ENCODE assay signal across 1 cellular context in the genomic region with DNA sequence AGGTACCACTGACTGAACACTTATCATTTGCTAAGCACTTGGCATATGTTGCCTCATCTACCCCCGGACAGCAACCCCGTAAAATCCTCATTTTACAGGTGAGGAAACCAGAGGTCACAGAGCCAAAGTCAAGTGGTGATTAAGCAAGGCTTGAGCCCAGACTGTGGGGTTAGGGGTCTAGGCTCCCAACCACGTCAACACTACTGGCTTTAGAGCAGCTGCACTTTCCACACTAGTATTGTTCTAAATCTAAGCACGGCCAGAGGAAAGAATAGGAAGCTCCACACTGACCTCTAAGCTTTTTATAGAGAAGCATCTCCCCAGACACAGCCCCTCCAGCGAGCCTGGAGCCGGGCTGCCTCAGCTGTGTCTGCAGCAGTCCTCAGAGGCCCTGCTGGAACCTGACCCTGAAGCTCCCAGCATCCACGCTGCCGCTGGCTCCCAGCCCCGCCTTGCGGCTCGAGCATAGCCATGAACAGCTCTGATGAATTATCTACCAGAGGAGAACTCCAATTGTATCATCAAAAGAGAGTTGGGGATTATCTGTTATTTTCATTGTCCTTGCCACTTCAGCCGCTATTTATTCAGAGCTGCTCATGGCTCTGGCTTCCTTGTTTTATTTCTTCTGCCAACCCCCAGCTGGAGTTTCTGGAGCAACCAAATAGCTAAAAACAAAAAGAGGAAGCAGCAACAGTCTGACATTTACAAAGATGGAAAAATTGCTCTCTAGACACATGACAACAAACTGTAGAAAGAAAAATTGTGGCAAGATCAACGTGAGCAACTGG.
TF ChIP-seq lines count a peak whose summit lies in the region.

No MANE protein-coding gene starts in this region.

TF ChIP-seq in K562, 482 proteins besides CTCF, POLR2A, EP300 and RAD21 (continued from another document and continues in another):
- TF ChIP-seq, protein P1, sequence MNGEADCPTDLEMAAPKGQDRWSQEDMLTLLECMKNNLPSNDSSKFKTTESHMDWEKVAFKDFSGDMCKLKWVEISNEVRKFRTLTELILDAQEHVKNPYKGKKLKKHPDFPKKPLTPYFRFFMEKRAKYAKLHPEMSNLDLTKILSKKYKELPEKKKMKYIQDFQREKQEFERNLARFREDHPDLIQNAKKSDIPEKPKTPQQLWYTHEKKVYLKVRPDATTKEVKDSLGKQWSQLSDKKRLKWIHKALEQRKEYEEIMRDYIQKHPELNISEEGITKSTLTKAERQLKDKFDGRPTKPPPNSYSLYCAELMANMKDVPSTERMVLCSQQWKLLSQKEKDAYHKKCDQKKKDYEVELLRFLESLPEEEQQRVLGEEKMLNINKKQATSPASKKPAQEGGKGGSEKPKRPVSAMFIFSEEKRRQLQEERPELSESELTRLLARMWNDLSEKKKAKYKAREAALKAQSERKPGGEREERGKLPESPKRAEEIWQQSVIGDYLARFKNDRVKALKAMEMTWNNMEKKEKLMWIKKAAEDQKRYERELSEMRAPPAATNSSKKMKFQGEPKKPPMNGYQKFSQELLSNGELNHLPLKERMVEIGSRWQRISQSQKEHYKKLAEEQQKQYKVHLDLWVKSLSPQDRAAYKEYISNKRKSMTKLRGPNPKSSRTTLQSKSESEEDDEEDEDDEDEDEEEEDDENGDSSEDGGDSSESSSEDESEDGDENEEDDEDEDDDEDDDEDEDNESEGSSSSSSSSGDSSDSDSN (IDR thresholded peaks at IDR 0.05; ENCODE audit: borderline replicate concordance in 1 of 2, low read depth in 2 of 2, low read length in 2 of 2): peak in 1 of 2 experiments; percentile 77; a peak in 2 of 4 replicates
- no peak for TF ChIP-seq EGR1 (conservative IDR thresholded peaks at IDR 0.05)
- TF ChIP-seq SIX5 (IDR thresholded peaks at IDR 0.05; ENCODE audit: borderline replicate concordance in 1 of 2, insufficient read depth in 1 of 2, low read depth in 1 of 2, low read length in 2 of 2): no peak
- TF ChIP-seq, protein P2, sequence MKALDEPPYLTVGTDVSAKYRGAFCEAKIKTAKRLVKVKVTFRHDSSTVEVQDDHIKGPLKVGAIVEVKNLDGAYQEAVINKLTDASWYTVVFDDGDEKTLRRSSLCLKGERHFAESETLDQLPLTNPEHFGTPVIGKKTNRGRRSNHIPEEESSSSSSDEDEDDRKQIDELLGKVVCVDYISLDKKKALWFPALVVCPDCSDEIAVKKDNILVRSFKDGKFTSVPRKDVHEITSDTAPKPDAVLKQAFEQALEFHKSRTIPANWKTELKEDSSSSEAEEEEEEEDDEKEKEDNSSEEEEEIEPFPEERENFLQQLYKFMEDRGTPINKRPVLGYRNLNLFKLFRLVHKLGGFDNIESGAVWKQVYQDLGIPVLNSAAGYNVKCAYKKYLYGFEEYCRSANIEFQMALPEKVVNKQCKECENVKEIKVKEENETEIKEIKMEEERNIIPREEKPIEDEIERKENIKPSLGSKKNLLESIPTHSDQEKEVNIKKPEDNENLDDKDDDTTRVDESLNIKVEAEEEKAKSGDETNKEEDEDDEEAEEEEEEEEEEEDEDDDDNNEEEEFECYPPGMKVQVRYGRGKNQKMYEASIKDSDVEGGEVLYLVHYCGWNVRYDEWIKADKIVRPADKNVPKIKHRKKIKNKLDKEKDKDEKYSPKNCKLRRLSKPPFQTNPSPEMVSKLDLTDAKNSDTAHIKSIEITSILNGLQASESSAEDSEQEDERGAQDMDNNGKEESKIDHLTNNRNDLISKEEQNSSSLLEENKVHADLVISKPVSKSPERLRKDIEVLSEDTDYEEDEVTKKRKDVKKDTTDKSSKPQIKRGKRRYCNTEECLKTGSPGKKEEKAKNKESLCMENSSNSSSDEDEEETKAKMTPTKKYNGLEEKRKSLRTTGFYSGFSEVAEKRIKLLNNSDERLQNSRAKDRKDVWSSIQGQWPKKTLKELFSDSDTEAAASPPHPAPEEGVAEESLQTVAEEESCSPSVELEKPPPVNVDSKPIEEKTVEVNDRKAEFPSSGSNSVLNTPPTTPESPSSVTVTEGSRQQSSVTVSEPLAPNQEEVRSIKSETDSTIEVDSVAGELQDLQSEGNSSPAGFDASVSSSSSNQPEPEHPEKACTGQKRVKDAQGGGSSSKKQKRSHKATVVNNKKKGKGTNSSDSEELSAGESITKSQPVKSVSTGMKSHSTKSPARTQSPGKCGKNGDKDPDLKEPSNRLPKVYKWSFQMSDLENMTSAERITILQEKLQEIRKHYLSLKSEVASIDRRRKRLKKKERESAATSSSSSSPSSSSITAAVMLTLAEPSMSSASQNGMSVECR (CRISPR knock-in tag; IDR thresholded peaks at IDR 0.05): 0 out of 2 replicates have a peak, but pooled peaks have one; percentile 22
- TF ChIP-seq SPI1 (IDR thresholded peaks at IDR 0.05; ENCODE audit: borderline replicate concordance, low read depth, low read length): peak; percentile 73
- TF ChIP-seq, protein P3, sequence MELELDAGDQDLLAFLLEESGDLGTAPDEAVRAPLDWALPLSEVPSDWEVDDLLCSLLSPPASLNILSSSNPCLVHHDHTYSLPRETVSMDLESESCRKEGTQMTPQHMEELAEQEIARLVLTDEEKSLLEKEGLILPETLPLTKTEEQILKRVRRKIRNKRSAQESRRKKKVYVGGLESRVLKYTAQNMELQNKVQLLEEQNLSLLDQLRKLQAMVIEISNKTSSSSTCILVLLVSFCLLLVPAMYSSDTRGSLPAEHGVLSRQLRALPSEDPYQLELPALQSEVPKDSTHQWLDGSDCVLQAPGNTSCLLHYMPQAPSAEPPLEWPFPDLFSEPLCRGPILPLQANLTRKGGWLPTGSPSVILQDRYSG (tag; conservative IDR thresholded peaks at IDR 0.05; ENCODE audit: low read depth): 0 out of 2 replicates have a peak, but pooled peaks have one; percentile 44
- TF ChIP-seq ZNF589 (CRISPR knock-in tag; IDR thresholded peaks at IDR 0.05; ENCODE audit: low read depth): peak; percentile 44; the same call in 1 of the 2 replicates
- TF ChIP-seq, protein P4, sequence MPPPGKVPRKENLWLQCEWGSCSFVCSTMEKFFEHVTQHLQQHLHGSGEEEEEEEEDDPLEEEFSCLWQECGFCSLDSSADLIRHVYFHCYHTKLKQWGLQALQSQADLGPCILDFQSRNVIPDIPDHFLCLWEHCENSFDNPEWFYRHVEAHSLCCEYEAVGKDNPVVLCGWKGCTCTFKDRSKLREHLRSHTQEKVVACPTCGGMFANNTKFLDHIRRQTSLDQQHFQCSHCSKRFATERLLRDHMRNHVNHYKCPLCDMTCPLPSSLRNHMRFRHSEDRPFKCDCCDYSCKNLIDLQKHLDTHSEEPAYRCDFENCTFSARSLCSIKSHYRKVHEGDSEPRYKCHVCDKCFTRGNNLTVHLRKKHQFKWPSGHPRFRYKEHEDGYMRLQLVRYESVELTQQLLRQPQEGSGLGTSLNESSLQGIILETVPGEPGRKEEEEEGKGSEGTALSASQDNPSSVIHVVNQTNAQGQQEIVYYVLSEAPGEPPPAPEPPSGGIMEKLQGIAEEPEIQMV (tag; conservative IDR thresholded peaks at IDR 0.05; ENCODE audit: low read depth): peak; percentile 22; the same call in 1 of the 2 replicates
- peak; percentile 59; the same call in 1 of the 2 replicates for TF ChIP-seq RBFOX2 (IDR thresholded peaks at IDR 0.05; ENCODE audit: low read depth, low read length)
- TF ChIP-seq NFRKB (IDR thresholded peaks at IDR 0.05; ENCODE audit: low read depth): 0 out of 2 replicates have a peak, but pooled peaks have one; percentile 53
- TF ChIP-seq, protein P5, sequence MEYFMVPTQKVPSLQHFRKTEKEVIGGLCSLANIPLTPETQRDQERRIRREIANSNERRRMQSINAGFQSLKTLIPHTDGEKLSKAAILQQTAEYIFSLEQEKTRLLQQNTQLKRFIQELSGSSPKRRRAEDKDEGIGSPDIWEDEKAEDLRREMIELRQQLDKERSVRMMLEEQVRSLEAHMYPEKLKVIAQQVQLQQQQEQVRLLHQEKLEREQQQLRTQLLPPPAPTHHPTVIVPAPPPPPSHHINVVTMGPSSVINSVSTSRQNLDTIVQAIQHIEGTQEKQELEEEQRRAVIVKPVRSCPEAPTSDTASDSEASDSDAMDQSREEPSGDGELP (CRISPR knock-in tag; IDR thresholded peaks at IDR 0.05; ENCODE audit: borderline replicate concordance): peak; percentile 63; the same call in 1 of the 2 replicates
- TF ChIP-seq, protein P6, sequence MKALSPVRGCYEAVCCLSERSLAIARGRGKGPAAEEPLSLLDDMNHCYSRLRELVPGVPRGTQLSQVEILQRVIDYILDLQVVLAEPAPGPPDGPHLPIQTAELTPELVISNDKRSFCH (CRISPR knock-in tag; IDR thresholded peaks at IDR 0.05): no peak
- TF ChIP-seq, protein P6 (tag; IDR thresholded peaks at IDR 0.05): peak; percentile 51; the same call in 1 of the 2 replicates
- TF ChIP-seq KDM1A (IDR thresholded peaks at IDR 0.05): no peak
- TF ChIP-seq RCOR1 (IDR thresholded peaks at IDR 0.05; ENCODE audit: borderline replicate concordance in 1 of 2, low read depth in 2 of 2, low read length in 2 of 2): 0 out of 4 replicates have a peak, but pooled peaks of 1 of the 2 experiments have one; percentile 7
- 0 out of 2 replicates have a peak, but pooled peaks have one; percentile 35 for TF ChIP-seq SMARCE1 (IDR thresholded peaks at IDR 0.05)
- TF ChIP-seq FOSL1 (tag; conservative IDR thresholded peaks at IDR 0.05): no peak
- no peak for TF ChIP-seq MYC (IDR thresholded peaks at IDR 0.05; ENCODE audit: low read depth, low read length)
- TF ChIP-seq MYC (CRISPR knock-in tag; IDR thresholded peaks at IDR 0.05; ENCODE audit: borderline replicate concordance, low read depth): peak; percentile 65; the same call in 1 of the 2 replicates
- no peak for TF ChIP-seq ZNF699 (CRISPR knock-in tag; IDR thresholded peaks at IDR 0.05; ENCODE audit: insufficient replicate concordance)
- no peak for TF ChIP-seq ZKSCAN1 (IDR thresholded peaks at IDR 0.05; ENCODE audit: low read depth, low read length)
- TF ChIP-seq RBBP5 (IDR thresholded peaks at IDR 0.05; ENCODE audit: borderline replicate concordance, insufficient read depth, low read length, poor library complexity, severe bottlenecking): no peak
- TF ChIP-seq, protein P7, sequence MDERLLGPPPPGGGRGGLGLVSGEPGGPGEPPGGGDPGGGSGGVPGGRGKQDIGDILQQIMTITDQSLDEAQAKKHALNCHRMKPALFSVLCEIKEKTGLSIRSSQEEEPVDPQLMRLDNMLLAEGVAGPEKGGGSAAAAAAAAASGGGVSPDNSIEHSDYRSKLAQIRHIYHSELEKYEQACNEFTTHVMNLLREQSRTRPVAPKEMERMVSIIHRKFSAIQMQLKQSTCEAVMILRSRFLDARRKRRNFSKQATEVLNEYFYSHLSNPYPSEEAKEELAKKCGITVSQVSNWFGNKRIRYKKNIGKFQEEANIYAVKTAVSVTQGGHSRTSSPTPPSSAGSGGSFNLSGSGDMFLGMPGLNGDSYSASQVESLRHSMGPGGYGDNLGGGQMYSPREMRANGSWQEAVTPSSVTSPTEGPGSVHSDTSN (CRISPR knock-in tag; IDR thresholded peaks at IDR 0.05; ENCODE audit: low read depth): no peak
- TF ChIP-seq, protein P7 (tag; conservative IDR thresholded peaks at IDR 0.05; ENCODE audit: low read depth): peak; percentile 55
- TF ChIP-seq ETS2 (tag; IDR thresholded peaks at IDR 0.05; ENCODE audit: borderline replicate concordance, poor library complexity, severe bottlenecking): no peak
- TF ChIP-seq HNRNPK (IDR thresholded peaks at IDR 0.05; ENCODE audit: low read depth, low read length, poor library complexity, severe bottlenecking): no peak
- TF ChIP-seq MECOM (CRISPR knock-in tag; IDR thresholded peaks at IDR 0.05): peak; percentile 55; the same call in 1 of the 2 replicates
- TF ChIP-seq, protein P8, sequence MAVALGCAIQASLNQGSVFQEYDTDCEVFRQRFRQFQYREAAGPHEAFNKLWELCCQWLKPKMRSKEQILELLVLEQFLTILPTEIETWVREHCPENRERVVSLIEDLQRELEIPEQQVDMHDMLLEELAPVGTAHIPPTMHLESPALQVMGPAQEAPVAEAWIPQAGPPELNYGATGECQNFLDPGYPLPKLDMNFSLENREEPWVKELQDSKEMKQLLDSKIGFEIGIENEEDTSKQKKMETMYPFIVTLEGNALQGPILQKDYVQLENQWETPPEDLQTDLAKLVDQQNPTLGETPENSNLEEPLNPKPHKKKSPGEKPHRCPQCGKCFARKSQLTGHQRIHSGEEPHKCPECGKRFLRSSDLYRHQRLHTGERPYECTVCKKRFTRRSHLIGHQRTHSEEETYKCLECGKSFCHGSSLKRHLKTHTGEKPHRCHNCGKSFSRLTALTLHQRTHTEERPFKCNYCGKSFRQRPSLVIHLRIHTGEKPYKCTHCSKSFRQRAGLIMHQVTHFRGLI (CRISPR knock-in tag; IDR thresholded peaks at IDR 0.05): peak; percentile 65; the same call in 1 of the 2 replicates
- TF ChIP-seq POLR2H (tag; IDR thresholded peaks at IDR 0.05; ENCODE audit: low read depth): peak; percentile 52; the same call in 1 of the 2 replicates
- peak; percentile 40; the same call in 1 of the 2 replicates for TF ChIP-seq DMBX1 (CRISPR knock-in tag; IDR thresholded peaks at IDR 0.05; ENCODE audit: borderline replicate concordance)
